In genomic region chr17:72305472-72305871, GRCh38 we compare ENCODE assay signal across 32 cellular contexts.
DNase-seq lines count a peak whose midpoint lies in the region; ATAC-seq and TF ChIP-seq lines count a peak whose summit lies in the region.
"Had no signal": no experiment of that assay in that cellular context is flagged by ENCODE, and none has a peak within 500 bp of the region (broad histone marks: within the 10 kb centered on the region; RNA-seq: fewer than 3 reads in every experiment).

No MANE protein-coding gene starts in this region.

- no peaks in the 10 kb centered on the region for H3K9me2 ChIP-seq in GM23338 (ENCODE audit: insufficient read depth)

- H3K4me1 Mint-ChIP-seq in GM23338 = no peaks in the 10 kb centered on the region; the same call in 1 of the 3 replicates
- H3K4me1 Mint-ChIP-seq: activated CD4-positive, alpha-beta memory T cell treated with anti-CD3 and anti-CD28 coated beads, Interleukin-2, amount 10 ng/mL, durations not matched to agents 7 days and 5 days; activated T-helper 17 cell treated with anti-CD3 and anti-CD28 coated beads, Interleukin-2, amount 50 U/mL, for 72 hours had no signal

- no peak overlapping the region for H3K27ac Mint-ChIP-seq in GM23338
- H3K27ac Mint-ChIP-seq: activated CD4-positive, alpha-beta memory T cell treated with anti-CD3 and anti-CD28 coated beads, Interleukin-2, amount 10 ng/mL, durations not matched to agents 7 days and 5 days; activated T-helper 17 cell treated with anti-CD3 and anti-CD28 coated beads, Interleukin-2, amount 50 U/mL, for 72 hours; HFFc6; stimulated activated naive CD8-positive, alpha-beta T cell treated with anti-CD3 and anti-CD28 coated beads, Interleukin-15, Interleukin-2, amounts not matched to agents 100 ng/mL and 50 ng/mL, for 24 hours had no signal

- no peaks in the 10 kb centered on the region for H3K36me3 Mint-ChIP-seq in GM23338 (ENCODE audit: low read depth)

- no peaks in the 10 kb centered on the region for H4K20me1 ChIP-seq in GM23338 (replicated peaks; ENCODE audit: insufficient read depth)
- H4K20me1 ChIP-seq: BLaER1 had no signal

- H3K27me3 Mint-ChIP-seq in GM23338 (ENCODE audit: insufficient read depth, low read depth, poor library complexity) = peaks cover 2% of the 10 kb centered on the region
- H3K27me3 Mint-ChIP-seq: activated CD4-positive, alpha-beta memory T cell treated with anti-CD3 and anti-CD28 coated beads, Interleukin-2, amount 10 ng/mL, durations not matched to agents 7 days and 5 days had no signal

- H3K27me3 ChIP-seq in GM23338 (ENCODE audit: insufficient read depth) (no peaks in the 10 kb centered on the region), adipocyte (replicated peaks; ENCODE audit: control insufficient read depth, insufficient read depth, low read length) (peaks cover 6% of the 10 kb centered on the region)
- H3K27me3 ChIP-seq: BLaER1, breast epithelium, MG63, pancreas had no signal

- no peak for TF ChIP-seq CTCF in GM23338 (conservative IDR thresholded peaks at IDR 0.05; ENCODE audit: low read depth in 2 of 2)

- H3K9ac ChIP-seq in adipocyte (ENCODE audit: low read length) = peak overlapping the region; percentile 66
- H3K9ac ChIP-seq: BLaER1 had no signal

- DNase-seq in AG08395 (ENCODE audit: low spot score) (peak; percentile 38), GM23338 (ENCODE audit: low spot score) (no peak), adipocyte (ENCODE audit: low read depth) (peak; percentile 4), myocyte (ENCODE audit: low read depth) (peak; percentile 28), HuH-7.5 (ENCODE audit: low spot score) (no peak), foreskin melanocyte (no peak)
- DNase-seq: activated CD4-positive, alpha-beta memory T cell treated with anti-CD3 and anti-CD28 coated beads, Interleukin-2, amount 10 ng/mL, durations not matched to agents 7 days and 5 days; activated CD4-positive, alpha-beta T cell treated with anti-CD3 and anti-CD28 coated beads for 1 hour; activated CD8-positive, alpha-beta memory T cell treated with anti-CD3 and anti-CD28 coated beads, Interleukin-2, amount 50 U/mL, for 48 hours; activated naive CD4-positive, alpha-beta T cell treated with anti-CD3 and anti-CD28 coated beads, Interleukin-2, amount 50 U/mL, for 16 hours; amygdala; DMS153; dorsolateral prefrontal cortex; esophagus squamous epithelium; hippocampal formation; MG63; NCI-H1930; NCI-H510A treated with DMSO at 0.1 percent for 48 hours; pancreas; SHP77; stimulated activated CD4-positive, alpha-beta T cell treated with anti-CD3 and anti-CD28 coated beads, Interleukin-1b, Interleukin-23, amount 100 ng/mL, for 48 hours; T-helper 2 cell had no signal

- H3F3A ChIP-seq in GM23338 (replicated peaks; ENCODE audit: low read depth) = no peaks in the 10 kb centered on the region

- H3K27ac ChIP-seq in GM23338 (ENCODE audit: low read depth) = no peak overlapping the region
- H3K27ac ChIP-seq: BLaER1, breast epithelium, dorsolateral prefrontal cortex, esophagus squamous epithelium, gastroesophageal sphincter, pancreas, thoracic aorta had no signal

- ATAC-seq in GM23338 (no peak), GM18873 (IDR thresholded peaks at IDR 0.05; ENCODE audit: low FRiP score, unreplicated experiment) (no peak)
- ATAC-seq: activated T-helper 17 cell treated with anti-CD3 and anti-CD28 coated beads, Interleukin-2, amount 50 U/mL, for 72 hours; gastroesophageal sphincter; K562 had no signal

- no peak overlapping the region for H3K4me3 ChIP-seq in GM23338
- peak overlapping the region; percentile 72 for H3K4me3 ChIP-seq in adipocyte (ENCODE audit: low read length)
- H3K4me3 ChIP-seq: BLaER1, breast epithelium, dorsolateral prefrontal cortex, esophagus squamous epithelium, gastroesophageal sphincter, K562, MG63, pancreas, smooth muscle cell, thoracic aorta had no signal

- H3K36me3 ChIP-seq in GM23338 (ENCODE audit: insufficient read depth) (no peaks in the 10 kb centered on the region), adipocyte (ENCODE audit: control insufficient read depth, insufficient read depth, low read length, severe bottlenecking) (no peaks in the 10 kb centered on the region)
- H3K36me3 ChIP-seq: BLaER1, breast epithelium, esophagus squamous epithelium, gastroesophageal sphincter, MG63, pancreas, thoracic aorta had no signal

- no peak overlapping the region for H3K4me2 ChIP-seq in GM23338
- H3K4me2 ChIP-seq: BLaER1, smooth muscle cell had no signal

- peak overlapping the region; percentile 59 for H2AFZ ChIP-seq in GM23338

- H3K4me3 Mint-ChIP-seq in GM23338 = no peak overlapping the region
- H3K4me3 Mint-ChIP-seq: activated CD4-positive, alpha-beta memory T cell treated with anti-CD3 and anti-CD28 coated beads, Interleukin-2, amount 10 ng/mL, durations not matched to agents 7 days and 5 days; activated T-helper 17 cell treated with anti-CD3 and anti-CD28 coated beads, Interleukin-2, amount 50 U/mL, for 72 hours; stimulated activated naive CD8-positive, alpha-beta T cell treated with anti-CD3 and anti-CD28 coated beads, Interleukin-15, Interleukin-2, amounts not matched to agents 100 ng/mL and 50 ng/mL, for 24 hours had no signal

- H3K9me3 Mint-ChIP-seq in GM23338 = no peaks in the 10 kb centered on the region
- H3K9me3 Mint-ChIP-seq: activated CD4-positive, alpha-beta memory T cell treated with anti-CD3 and anti-CD28 coated beads, Interleukin-2, amount 10 ng/mL, durations not matched to agents 7 days and 5 days; activated T-helper 17 cell treated with anti-CD3 and anti-CD28 coated beads, Interleukin-2, amount 50 U/mL, for 72 hours; HFFc6; stimulated activated naive CD8-positive, alpha-beta T cell treated with anti-CD3 and anti-CD28 coated beads, Interleukin-15, Interleukin-2, amounts not matched to agents 100 ng/mL and 50 ng/mL, for 24 hours had no signal

- H3K4me1 ChIP-seq in GM23338 (ENCODE audit: insufficient read depth) = no peaks in the 10 kb centered on the region
- H3K4me1 ChIP-seq in adipocyte (ENCODE audit: control insufficient read depth, insufficient read depth, low read length) = peaks cover 21% of the 10 kb centered on the region
- H3K4me1 ChIP-seq: BLaER1, breast epithelium, esophagus squamous epithelium, gastroesophageal sphincter, pancreas had no signal

- no peaks in the 10 kb centered on the region for H3K9me3 ChIP-seq in adipocyte (ENCODE audit: control insufficient read depth, low read length)
- H3K9me3 ChIP-seq: BLaER1, breast epithelium, esophagus squamous epithelium, gastroesophageal sphincter, MG63, pancreas, thoracic aorta had no signal

- H3K79me2 ChIP-seq in GM23338 (replicated peaks; ENCODE audit: insufficient read depth) = no peaks in the 10 kb centered on the region

TF ChIP-seq in GM23338, 12 proteins besides CTCF, POLR2A, EP300 and RAD21:
- TF ChIP-seq REST (IDR thresholded peaks at IDR 0.05; ENCODE audit: unreplicated experiment) (no peak), POLR2AphosphoS5 (IDR thresholded peaks at IDR 0.05; ENCODE audit: low read depth) (no peak), NANOG (IDR thresholded peaks at IDR 0.05; ENCODE audit: borderline replicate concordance) (no peak), ZNF114 (CRISPR knock-in tag; IDR thresholded peaks at IDR 0.05) (no peak), ZNF331 (CRISPR knock-in tag; IDR thresholded peaks at IDR 0.05; ENCODE audit: low read depth) (no peak), EZH2phosphoT487 (IDR thresholded peaks at IDR 0.05; ENCODE audit: unreplicated experiment) (no peak), EZH2 (IDR thresholded peaks at IDR 0.05; ENCODE audit: low read depth, unreplicated experiment) (no peak), CREB1 (CRISPR knock-in tag; IDR thresholded peaks at IDR 0.05; ENCODE audit: low read depth) (no peak), JUNB (IDR thresholded peaks at IDR 0.05; ENCODE audit: unreplicated experiment) (no peak)

Comparison
In these comparisons a context has a peak if more than half of its experiments do, and no peak if none do; other contexts are left out.
1. DNase-seq: peak in AG08395 (single experiment), adipocyte (single experiment) and myocyte (single experiment); none in GM23338 (single experiment), HuH-7.5 (single experiment) and foreskin melanocyte (single experiment).